19 cellular contexts compared by ENCODE assay signal in genomic region chr2:28030600-28030999, GRCh38.
"Had no signal": no experiment of that assay in that cellular context is flagged by ENCODE, and none has a peak within 500 bp of the region (broad histone marks: within the 10 kb centered on the region; RNA-seq: fewer than 3 reads in every experiment).

No MANE protein-coding gene starts in this region.

- H3K4me1 ChIP-seq: esophagus squamous epithelium, pancreas, sigmoid colon had no signal

- H3K36me3 ChIP-seq: pancreas had no signal

- H3K27me3 ChIP-seq: esophagus squamous epithelium, pancreas, sigmoid colon, tibial artery had no signal

- H3K27ac ChIP-seq: esophagus squamous epithelium, pancreas, sigmoid colon had no signal

- DNase-seq: activated CD4-positive, alpha-beta T cell treated with anti-CD3 and anti-CD28 coated beads, Interleukin-2, amount 10 ng/mL, durations not matched to agents 24 days and 14 days; activated CD4-positive, CD25-positive, alpha-beta regulatory T cell; activated CD8-positive, alpha-beta T cell treated with anti-CD3 and anti-CD28 coated beads for 36 hours; activated naive CD4-positive, alpha-beta T cell treated with anti-CD3 and anti-CD28 coated beads, Interleukin-2, amount 10 ng/mL, durations not matched to agents 7 days and 5 days; activated naive CD8-positive, alpha-beta T cell treated with anti-CD3 and anti-CD28 coated beads, Interleukin-2, amount 50 U/mL, for 24 hours; activated T-cell treated with anti-CD3 and anti-CD28 coated beads, Interleukin-2, amount 50 U/mL, for 1 hour; anterior cingulate cortex; cerebellar nuclear complex; cortex of kidney; effector CD4-positive, alpha-beta T cell; esophagus squamous epithelium; foreskin melanocyte; natural killer cell; pancreas; sigmoid colon; stimulated activated naive CD4-positive, alpha-beta T cell; T-helper 1 cell; T-helper 9 cell had no signal

- ATAC-seq: activated CD8-positive, alpha-beta T cell treated with anti-CD3 and anti-CD28 coated beads for 36 hours; activated naive CD8-positive, alpha-beta T cell treated with anti-CD3 and anti-CD28 coated beads, Interleukin-2, amount 50 U/mL, for 24 hours; natural killer cell; pancreas had no signal

- H3K4me3 ChIP-seq: esophagus squamous epithelium, pancreas, sigmoid colon, tibial artery had no signal

- H3K9me3 ChIP-seq: esophagus squamous epithelium, pancreas, sigmoid colon, tibial artery had no signal
